In the genomic region with DNA sequence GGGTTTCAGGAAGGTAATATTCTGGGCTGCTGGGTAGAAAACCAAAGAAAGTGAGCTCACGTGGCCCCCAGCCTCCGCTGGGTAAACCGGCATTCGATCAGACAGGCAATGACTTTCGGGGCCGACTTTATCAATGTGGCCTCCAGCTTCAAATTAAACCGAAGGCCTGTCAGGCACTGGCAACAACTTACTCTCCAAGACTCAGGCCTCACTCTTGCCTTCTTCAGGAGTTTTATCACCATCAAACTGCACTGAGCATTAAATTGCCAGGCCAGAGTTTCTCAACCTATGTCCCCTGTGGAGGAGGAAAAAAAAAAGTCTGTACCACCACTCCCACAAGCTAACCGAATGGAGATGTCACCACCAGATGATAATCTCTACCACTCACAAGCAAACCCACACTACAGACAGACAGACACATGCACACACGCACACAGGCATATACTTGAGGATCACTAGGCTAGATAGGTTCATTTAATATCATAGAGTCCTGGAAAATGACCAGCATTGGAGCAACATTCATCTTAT, we compare ENCODE assay signal across 8 cellular contexts. TPM values are rescaled to one million over a fixed set of nuclear protein-coding genes. Genes with fewer than 3 reads are reported as not detected.
DNase-seq lines count a peak whose midpoint lies in the region; ATAC-seq and TF ChIP-seq lines count a peak whose summit lies in the region.

No MANE protein-coding gene starts in this region.

- H3K4me3 ChIP-seq in heart left ventricle (peak overlapping the region; percentile 42 to 97 (median 82)), thymus (ENCODE audit: low read length) (peak overlapping the region; percentile 68)

- H3K27ac ChIP-seq in heart left ventricle (peak overlapping the region; percentile 82 to 96 (median 89)), layer of hippocampus (ENCODE audit: low read depth, low read length) (peak overlapping the region; percentile 55), thymus (ENCODE audit: low read depth) (no peak overlapping the region)

- H3K9me3 ChIP-seq in heart left ventricle (no peaks in the 10 kb centered on the region), thymus (ENCODE audit: control insufficient read depth) (no peaks in the 10 kb centered on the region)

- no peak for ATAC-seq in heart left ventricle
- ATAC-seq in Right ventricle myocardium inferior, result no peak
- ATAC-seq in activated T-helper 17 cell treated with anti-CD3 and anti-CD28 coated beads, Interleukin-2, amount 50 U/mL, for 72 hours (replicated peaks), result no peak
- no peak for ATAC-seq in GM19455 (IDR thresholded peaks at IDR 0.05; ENCODE audit: unreplicated experiment)

- peak overlapping the region; percentile 90 for H3K27ac Mint-ChIP-seq in activated T-helper 17 cell treated with anti-CD3 and anti-CD28 coated beads, Interleukin-2, amount 50 U/mL, for 72 hours

- no peaks in the 10 kb centered on the region for H3K36me3 Mint-ChIP-seq in activated T-helper 17 cell treated with anti-CD3 and anti-CD28 coated beads, Interleukin-2, amount 50 U/mL, for 72 hours (ENCODE audit: low read depth)

- H3K4me1 ChIP-seq in heart left ventricle, result peaks cover 5 to 60% (median 26%) of the 10 kb centered on the region in 12 donors
- peaks cover 9% of the 10 kb centered on the region for H3K4me1 ChIP-seq in thymus (ENCODE audit: control insufficient read depth, insufficient read depth, low read length)

- H3K4me1 Mint-ChIP-seq in activated T-helper 17 cell treated with anti-CD3 and anti-CD28 coated beads, Interleukin-2, amount 50 U/mL, for 72 hours, result peaks cover 26% of the 10 kb centered on the region

- H3K36me3 ChIP-seq in heart left ventricle, result no peaks in the 10 kb centered on the region
- no peaks in the 10 kb centered on the region for H3K36me3 ChIP-seq in thymus (ENCODE audit: control insufficient read depth, insufficient read depth)

- H3K4me3 Mint-ChIP-seq in activated T-helper 17 cell treated with anti-CD3 and anti-CD28 coated beads, Interleukin-2, amount 50 U/mL, for 72 hours, result peak overlapping the region; percentile 98

- intact Hi-C loops in heart left ventricle (cut with DNase I) (loop anchor here in 9 of 10 donors (2.0 to 10.0 kb wide), 7 partner anchors 46 to 191 kb away; a partner anchor contains a TSS), Right ventricle myocardium inferior (cut with DNase I) (loop anchor here (5.0 to 10.0 kb wide), 3 partner anchors 189 to 409 kb away; a partner anchor contains a TSS)

- no peak for DNase-seq in heart left ventricle
- no peak for DNase-seq in Right ventricle myocardium inferior (ENCODE audit: missing footprints)
- DNase-seq in SHP77 treated with DMSO at 0.1 percent for 48 hours (lab: John Stamatoyannopoulos, UW), result no peak
- DNase-seq in stimulated activated CD4-positive, alpha-beta T cell treated with anti-CD3 and anti-CD28 coated beads, Interleukin-12 subunit alpha, Interleukin-12 subunit beta, amount 100 ng/mL, for 4 hours, result no peak

- H3K27me3 ChIP-seq in heart left ventricle (no peaks in the 10 kb centered on the region), layer of hippocampus (ENCODE audit: control insufficient read depth, insufficient read depth, low read length) (no peaks in the 10 kb centered on the region), thymus (ENCODE audit: control insufficient read depth, insufficient read depth) (no peaks in the 10 kb centered on the region)

- no peaks in the 10 kb centered on the region for H3K9me3 Mint-ChIP-seq in activated T-helper 17 cell treated with anti-CD3 and anti-CD28 coated beads, Interleukin-2, amount 50 U/mL, for 72 hours

- WGBS in heart left ventricle, 4 donors, result 24 to 29% (median 24%) methylated on average over 9 of the region's 9 CpGs
- WGBS in thymus, result 51% methylated on average over 9 of the region's 9 CpGs

- no peak for TF ChIP-seq CTCF in heart left ventricle (IDR thresholded peaks at IDR 0.05)

- TF ChIP-seq POLR2A in heart left ventricle (IDR thresholded peaks at IDR 0.05), result no peak

- no peaks in the 10 kb centered on the region for H3K27me3 Mint-ChIP-seq in activated T-helper 17 cell treated with anti-CD3 and anti-CD28 coated beads, Interleukin-2, amount 50 U/mL, for 72 hours

RNA-seq across cellular contexts. Expression of a gene that starts 1.1 kb away (rescaled TPM):
- total RNA-seq in heart left ventricle, result 10 to 100 TPM in 2 of 9 donors, 1 to 10 TPM in 7; 2.6 to 14.4 (median 4.3) TPM
- polyA plus RNA-seq in heart left ventricle, result 1 to 10 TPM; 2.1 to 2.5 TPM
- total RNA-seq in Right ventricle myocardium inferior, result 5.3 TPM
- 10 to 100 TPM; 15.7 to 18.3 TPM for total RNA-seq in activated T-helper 17 cell treated with anti-CD3 and anti-CD28 coated beads, Interleukin-2, amount 50 U/mL, for 72 hours
- polyA plus RNA-seq in thymus, result 2.3 TPM
